ENCODE assay signal across 8 cellular contexts in the genomic region with DNA sequence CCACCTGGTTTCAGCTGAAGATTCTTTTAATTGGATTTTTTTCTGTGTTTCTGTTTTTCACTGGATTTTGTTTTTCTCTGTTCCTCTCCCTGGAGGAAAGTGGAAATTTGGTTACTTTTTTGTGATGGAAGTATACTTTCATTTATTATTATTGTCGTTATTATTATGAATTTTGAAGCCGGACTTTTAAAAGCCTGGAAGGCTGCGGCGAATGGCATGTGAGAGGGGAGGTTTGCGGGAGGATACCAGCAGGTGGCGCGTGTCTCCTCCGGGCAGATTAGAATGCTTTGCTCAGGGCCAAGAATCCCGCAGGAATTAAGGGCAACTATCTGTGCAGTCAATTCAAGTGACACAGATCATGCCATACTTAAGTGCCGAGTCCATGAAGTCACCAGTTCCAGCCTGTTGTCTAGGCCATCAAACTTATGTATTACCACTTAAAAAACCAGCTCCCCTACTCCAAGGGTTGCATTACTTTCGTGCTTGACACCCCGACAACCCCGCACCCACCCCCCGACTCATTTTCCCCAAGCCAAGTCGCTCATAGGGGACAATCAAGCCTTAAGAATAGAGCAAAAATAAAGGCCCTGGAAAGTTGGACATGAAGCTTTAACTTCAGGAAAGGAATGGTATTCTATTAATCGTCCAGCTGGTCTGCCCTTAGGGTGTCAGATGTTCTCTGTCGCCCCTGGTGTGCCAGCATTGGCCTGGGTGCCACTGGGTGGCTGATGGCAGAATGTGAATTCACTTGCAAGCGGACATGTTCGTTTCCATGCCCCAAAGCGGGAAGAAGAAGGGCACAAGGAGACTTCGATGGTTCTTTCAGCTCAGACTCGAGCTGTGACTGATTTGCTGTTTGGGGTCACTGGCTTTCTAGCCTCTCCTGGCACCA. TPM values are rescaled to one million over a fixed set of nuclear protein-coding genes. Genes with fewer than 3 reads are reported as not detected.
DNase-seq lines count a peak whose midpoint lies in the region; ATAC-seq, FAIRE-seq and TF ChIP-seq lines count a peak whose summit lies in the region.

No MANE protein-coding gene starts in this region.

- H3K27me3 ChIP-seq in colonic mucosa = no peaks in the 10 kb centered on the region

- H3K9me3 ChIP-seq in colonic mucosa = no peaks in the 10 kb centered on the region

- ATAC-seq in left lobe of liver (peak; percentile 67), GM18517 (IDR thresholded peaks at IDR 0.05; ENCODE audit: unreplicated experiment) (no peak)

- peaks cover 8% of the 10 kb centered on the region for H3K4me1 ChIP-seq in colonic mucosa

- FAIRE-seq in GM12891 (lab: Jason Lieb, UNC) = peak; percentile 90

- intact Hi-C loops in colonic mucosa (cut with DNase I) = loop anchor here (2.0 to 10.0 kb wide), 2 partner anchors 133 to 169 kb away; no protein-coding TSS in a partner anchor

- TF ChIP-seq CTCF in colonic mucosa (IDR thresholded peaks at IDR 0.05) = peak; percentile 91

- DNase-seq in 8988T (peak; percentile 36), GM12891 (ENCODE audit: insufficient read length, low spot score) (no peak), NCI-H2171 (lab: John Stamatoyannopoulos, UW) (peak; percentile 21), colonic mucosa (peak; percentile 89), left lobe of liver (ENCODE audit: low spot score) (peak; percentile 83)
- DNase-seq in activated CD4-positive, alpha-beta T cell treated with anti-CD3 and anti-CD28 coated beads for 24 hours (ENCODE audit: low read depth in 2 of 2) = peak; percentile 58 to 61
- peak; percentile 76 to 79 for DNase-seq in stimulated activated CD4-positive, alpha-beta T cell treated with anti-CD3 and anti-CD28 coated beads, Interleukin-2, amount 100 ng/mL, for 24 hours

- H3K9ac ChIP-seq in colonic mucosa (ENCODE audit: low read depth in 2 of 2, low read length in 2 of 2) = peak overlapping the region; percentile 79 to 87

- TF ChIP-seq POLR2A in GM12891 (IDR thresholded peaks at IDR 0.05; ENCODE audit: low read depth, low read length) = no peak

- no peak overlapping the region for H3K27ac ChIP-seq in colonic mucosa

- no peaks in the 10 kb centered on the region for H3K36me3 ChIP-seq in colonic mucosa

- peak overlapping the region; percentile 86 for H3K4me3 ChIP-seq in colonic mucosa

TF ChIP-seq in GM12891, 5 proteins besides CTCF, POLR2A, EP300 and RAD21:
- TF ChIP-seq POLR2AphosphoS5 (IDR thresholded peaks at IDR 0.05; ENCODE audit: low read depth, low read length) (no peak), TAF1 (IDR thresholded peaks at IDR 0.05; ENCODE audit: low read depth, low read length) (no peak), PAX5 (IDR thresholded peaks at IDR 0.05; ENCODE audit: insufficient read depth, low read length, severe bottlenecking) (no peak), SPI1 (IDR thresholded peaks at IDR 0.05; ENCODE audit: low read depth, low read length) (no peak), POU2F2 (IDR thresholded peaks at IDR 0.05; ENCODE audit: low read depth, low read length) (no peak)

RNA-seq across cellular contexts. Expression of gene LRCH1, which starts 1.3 kb away (rescaled TPM):
- polyA plus RNA-seq in GM12891 (2012; ENCODE audit: low read depth, missing spikeins) = 19.9 TPM
- total RNA-seq in colonic mucosa (10 to 100 TPM; 12.8 to 19.6 TPM), left lobe of liver (6.0 TPM)
